ENCODE assay signal across 13 cellular contexts in the genomic region with DNA sequence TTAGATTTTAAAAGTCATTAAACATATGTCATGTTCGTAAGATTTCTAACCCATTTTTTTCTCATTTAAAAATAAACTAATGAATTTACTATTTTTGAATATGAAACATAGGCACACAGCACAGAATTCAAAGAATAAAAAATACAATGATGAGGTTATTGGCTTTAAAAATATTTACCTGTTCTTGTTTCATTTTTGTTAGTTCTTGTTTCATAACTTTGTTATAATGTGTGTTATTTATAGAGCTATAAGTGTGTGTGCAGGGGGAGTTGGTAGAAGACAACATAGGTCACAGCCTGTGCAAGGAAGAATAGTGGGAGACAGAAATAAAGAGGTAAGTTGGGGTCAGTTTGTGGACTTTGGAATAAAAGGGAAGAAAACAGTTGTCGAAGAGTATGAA. TPM values are rescaled to one million over a fixed set of nuclear protein-coding genes. Genes with fewer than 3 reads are reported as not detected.
DNase-seq lines count a peak whose midpoint lies in the region; ATAC-seq, FAIRE-seq and TF ChIP-seq lines count a peak whose summit lies in the region.
"Had no signal": no experiment of that assay in that cellular context is flagged by ENCODE, and none has a peak within 500 bp of the region (broad histone marks: within the 10 kb centered on the region; RNA-seq: fewer than 3 reads in every experiment).

No MANE protein-coding gene starts in this region.

- H3K4me1 Mint-ChIP-seq in Caco-2 (ENCODE audit: low read depth, unreplicated experiment): peaks cover 6% of the 10 kb centered on the region

- H3K36me3 ChIP-seq in Caco-2 (ENCODE audit: control insufficient read depth, insufficient read depth, low read length) (no peaks in the 10 kb centered on the region), KOPT-K1 (ENCODE audit: insufficient read depth, low read length) (no peaks in the 10 kb centered on the region)

- H3K9me3 ChIP-seq in Caco-2 (no peaks in the 10 kb centered on the region), KOPT-K1 (ENCODE audit: insufficient read depth, low read length, poor library complexity, severe bottlenecking) (no peaks in the 10 kb centered on the region)

- no peak for TF ChIP-seq CTCF in Caco-2 (IDR thresholded peaks at IDR 0.05; ENCODE audit: insufficient read depth in 1 of 2, low read depth in 1 of 2, low read length in 1 of 2, severe bottlenecking in 1 of 2, unreplicated experiment in 1 of 2)

- no peak overlapping the region for H3K4me3 Mint-ChIP-seq in Caco-2 (ENCODE audit: unreplicated experiment)
- H3K4me3 Mint-ChIP-seq: HFFc6 had no signal

- no TSS peak for BruUV-seq in Caco-2 (replicated peaks; lab: Mats Ljungman, UMichigan)

- H3K9me3 Mint-ChIP-seq in Caco-2 (ENCODE audit: unreplicated experiment): no peaks in the 10 kb centered on the region
- H3K9me3 Mint-ChIP-seq: HFFc6 had no signal

- CTCF ChIA-PET in Caco-2 (lab: Charles Lee): interaction anchor here (1.0 to 1.5 kb wide), 3 partner anchors 10 to 333 kb away, joined by 4 to 11 read pairs (median 4); no protein-coding TSS in a partner anchor

- peak overlapping the region; percentile 99 for H3K27ac ChIP-seq in KOPT-K1 (ENCODE audit: low read depth, low read length, poor library complexity, severe bottlenecking)
- H3K27ac ChIP-seq: RWPE1, SK-N-MC had no signal

- peaks cover 17% of the 10 kb centered on the region for H3K4me1 ChIP-seq in Caco-2

- peak; percentile 32 for FAIRE-seq in A204.1 (lab: Jason Lieb, UNC)
- peak; percentile 12 for FAIRE-seq in endometrium (lab: Jason Lieb, UNC)

- H3K27ac Mint-ChIP-seq in Caco-2 (ENCODE audit: unreplicated experiment): peak overlapping the region; percentile 37
- H3K27ac Mint-ChIP-seq: HFFc6 had no signal

- intact Hi-C loops in Caco-2 (cut with micrococcal nuclease; ENCODE audit: unreplicated experiment): loop anchor here (1.0 kb wide), 3 partner anchors 24 to 333 kb away; no protein-coding TSS in a partner anchor

- H3K4me3 ChIP-seq in Caco-2 (ENCODE audit: low read depth, low read length): no peak overlapping the region
- H3K4me3 ChIP-seq: SK-N-MC had no signal

- no peaks in the 10 kb centered on the region for H3K36me3 Mint-ChIP-seq in Caco-2 (ENCODE audit: insufficient read depth, unreplicated experiment)
- H3K36me3 Mint-ChIP-seq: CD14-positive monocyte had no signal

- no peaks in the 10 kb centered on the region for H3K27me3 Mint-ChIP-seq in Caco-2 (ENCODE audit: insufficient read depth, unreplicated experiment)

- no peak for ATAC-seq in HG03108 (IDR thresholded peaks at IDR 0.05; ENCODE audit: unreplicated experiment)

- no peaks in the 10 kb centered on the region for H3K27me3 ChIP-seq in Caco-2 (replicated peaks; ENCODE audit: control insufficient read depth, insufficient read depth, low read length)

- DNase-seq in Caco-2: no peak
- no peak for DNase-seq in NCI-H446 (lab: John Stamatoyannopoulos, UW)
- DNase-seq in HuH-7 (ENCODE audit: low spot score): no peak

- POLR2A ChIA-PET in Caco-2 (lab: Charles Lee): no interaction called here

RNA-seq across cellular contexts. Expression of gene NRROS, which starts 30.8 kb away (rescaled TPM):
- total RNA-seq in Caco-2 (2022): 1.5 and 2.0 TPM in 2 replicates
- total RNA-seq: A172, HT-29 had no signal

RNA-seq across cellular contexts. Expression of gene FBXO45, which starts 40.2 kb away (rescaled TPM):
- total RNA-seq in Caco-2 (2022): 14.5 and 15.8 TPM in 2 replicates

RNA-seq across cellular contexts. Expression of gene WDR53, which starts 40.3 kb away (rescaled TPM):
- total RNA-seq in Caco-2 (2022): 12.1 and 17.8 TPM in 2 replicates
